In the genomic region with DNA sequence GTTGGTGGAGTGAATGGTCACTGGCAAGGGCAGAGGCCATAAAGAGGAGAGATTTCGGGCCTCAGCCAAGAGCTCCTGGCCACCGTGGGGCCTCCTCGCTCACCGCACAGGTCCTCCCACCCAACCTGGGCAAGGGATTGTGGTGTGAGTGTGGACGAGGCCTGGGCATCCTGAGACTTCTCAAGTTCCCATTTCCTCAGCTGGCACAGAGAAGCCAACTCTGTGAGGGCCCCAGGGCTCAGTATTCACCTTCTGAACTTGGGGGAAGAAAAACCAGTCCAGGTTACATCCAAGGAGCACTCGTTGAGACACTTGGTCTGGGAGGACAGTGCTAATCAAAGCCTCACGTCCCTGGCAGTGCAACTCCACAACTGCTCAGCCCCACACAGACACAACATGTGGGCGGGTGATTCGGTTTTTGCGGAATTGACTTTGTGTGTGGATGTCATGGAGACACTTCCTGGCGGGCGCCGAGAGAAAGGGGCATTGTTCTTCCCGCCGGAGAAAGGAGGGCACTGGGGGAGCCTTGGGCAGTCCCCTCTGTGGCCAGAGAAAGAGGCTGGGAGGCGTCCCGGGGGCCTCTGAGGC, we compare ENCODE assay signal across 10 cellular contexts. TPM values are rescaled to one million over a fixed set of nuclear protein-coding genes. Genes with fewer than 3 reads are reported as not detected.
DNase-seq lines count a peak whose midpoint lies in the region; ATAC-seq and TF ChIP-seq lines count a peak whose summit lies in the region.
"Had no signal": no experiment of that assay in that cellular context is flagged by ENCODE, and none has a peak within 500 bp of the region (broad histone marks: within the 10 kb centered on the region; RNA-seq: fewer than 3 reads in every experiment).

No MANE protein-coding gene starts in this region.

- H4K20me1 ChIP-seq in GM23248 (ENCODE audit: insufficient read depth) (no peaks in the 10 kb centered on the region), hepatocyte (ENCODE audit: insufficient read depth, poor library complexity, severe bottlenecking) (no peaks in the 10 kb centered on the region)

- H3K9me3 ChIP-seq in GM23248 (ENCODE audit: low read depth) (no peaks in the 10 kb centered on the region), SK-N-MC (ENCODE audit: low read depth, low read length) (no peaks in the 10 kb centered on the region), hepatocyte (ENCODE audit: low read depth) (no peaks in the 10 kb centered on the region), sigmoid colon (no peaks in the 10 kb centered on the region)

- no peak for TF ChIP-seq POLR2A in sigmoid colon (IDR thresholded peaks at IDR 0.05)

- H3K27me3 ChIP-seq in GM23248 (replicated peaks; ENCODE audit: insufficient read depth) (peaks cover 7% of the 10 kb centered on the region; the same call in 1 of the 2 replicates), hepatocyte (no peaks in the 10 kb centered on the region), sigmoid colon (no peaks in the 10 kb centered on the region)

- peak; percentile 55 for DNase-seq in GM23248
- no peak for DNase-seq in SK-N-MC (ENCODE audit: low read depth, low spot score)
- DNase-seq in hepatocyte (ENCODE audit: low spot score): peak; percentile 4
- peak; percentile 65 for DNase-seq in sigmoid colon
- no peak for DNase-seq in activated T-cell treated with anti-CD3 and anti-CD28 coated beads for 4 hours
- DNase-seq: brain microvascular endothelial cell, DMS53 had no signal

- peak overlapping the region; percentile 80 for H3K4me2 ChIP-seq in GM23248 (ENCODE audit: unreplicated experiment)
- H3K4me2 ChIP-seq in hepatocyte: no peak overlapping the region

- in situ Hi-C loops in GM23248 (cut with MboI): no loop called here

- peak overlapping the region; percentile 48 for H3K4me3 ChIP-seq in GM23248
- H3K4me3 ChIP-seq in SK-N-MC: peak overlapping the region; percentile 59
- H3K4me3 ChIP-seq in hepatocyte: no peak overlapping the region
- H3K4me3 ChIP-seq in sigmoid colon: no peak overlapping the region

- H3F3A ChIP-seq in GM23248 (ENCODE audit: insufficient read depth): peaks cover 10% of the 10 kb centered on the region

- H3K9me2 ChIP-seq in GM23248 (ENCODE audit: insufficient read depth): no peaks in the 10 kb centered on the region
- no peaks in the 10 kb centered on the region for H3K9me2 ChIP-seq in hepatocyte (replicated peaks; ENCODE audit: insufficient read depth)

- ATAC-seq in GM21825 (IDR thresholded peaks at IDR 0.05; ENCODE audit: unreplicated experiment): no peak
- no peak for ATAC-seq in HG02852 (IDR thresholded peaks at IDR 0.05; ENCODE audit: unreplicated experiment)
- no peak for ATAC-seq in GM18868 (IDR thresholded peaks at IDR 0.05; ENCODE audit: unreplicated experiment)

- H2AFZ ChIP-seq in GM23248 (peak overlapping the region; percentile 62), hepatocyte (no peak overlapping the region)

- H3K4me1 ChIP-seq in GM23248 (ENCODE audit: insufficient read depth): peaks cover 10% of the 10 kb centered on the region
- H3K4me1 ChIP-seq in hepatocyte (ENCODE audit: insufficient read depth): peaks cover 3% of the 10 kb centered on the region
- H3K4me1 ChIP-seq in sigmoid colon: peaks cover 0 to 53% (median 29%) of the 10 kb centered on the region in 4 donors

- no peak overlapping the region; the same call in 1 of the 2 replicates for H3K27ac ChIP-seq in GM23248
- peak overlapping the region; percentile 88 for H3K27ac ChIP-seq in SK-N-MC
- peak overlapping the region; percentile 49 for H3K27ac ChIP-seq in hepatocyte
- peak overlapping the region; percentile 14 to 76 (median 68) for H3K27ac ChIP-seq in sigmoid colon
- H3K27ac ChIP-seq: brain microvascular endothelial cell had no signal

- intact Hi-C loops in sigmoid colon (cut with DNase I): no loop called here

- WGBS in GM23248 (ENCODE audit: low coverage in 1 of 2, low lambda C conversion rate in 2 of 2, missing lambda C conversion rate in 2 of 2), 2 experiments: 26 to 27% methylated on average over 16 to 17 of the region's 17 CpGs
- WGBS in hepatocyte (ENCODE audit: low lambda C conversion rate, missing lambda C conversion rate): 78% methylated on average over 17 of the region's 17 CpGs
- 66 to 69% methylated on average over 17 of the region's 17 CpGs for whole genome bisulfite sequencing in sigmoid colon, 2 donors

- H3K9ac ChIP-seq in GM23248 (peak overlapping the region; percentile 53), SK-N-MC (ENCODE audit: insufficient read length) (peak overlapping the region; percentile 65)

- TF ChIP-seq EP300 in sigmoid colon (IDR thresholded peaks at IDR 0.05): no peak

- H3K36me3 ChIP-seq in GM23248 (ENCODE audit: low read depth) (no peaks in the 10 kb centered on the region), SK-N-MC (ENCODE audit: insufficient read depth, low read length) (no peaks in the 10 kb centered on the region), hepatocyte (replicated peaks; ENCODE audit: insufficient read depth, low read depth) (no peaks in the 10 kb centered on the region), sigmoid colon (no peaks in the 10 kb centered on the region)
- H3K36me3 ChIP-seq: brain microvascular endothelial cell had no signal

- TF ChIP-seq CTCF in hepatocyte (IDR thresholded peaks at IDR 0.05; ENCODE audit: poor library complexity) (no peak), sigmoid colon (IDR thresholded peaks at IDR 0.05) (no peak)

- H3K79me2 ChIP-seq in GM23248 (ENCODE audit: insufficient read depth): no peaks in the 10 kb centered on the region
- no peaks in the 10 kb centered on the region for H3K79me2 ChIP-seq in hepatocyte

RNA-seq across cellular contexts. Expression of a gene that starts 28.5 kb away (rescaled TPM):
- not detected in 2 replicates for total RNA-seq in GM23248 (2014; rRNA removed; shearing (Covaris generic))
- polyA plus RNA-seq in GM23248 (2016; fragmentation: Nextera tagmentation; extraction: Ambion mirVana): not detected in 2 replicates
- total RNA-seq in hepatocyte: 1.4 and 2.0 TPM in 2 replicates
- polyA plus RNA-seq in hepatocyte: 9.1 and 10.1 TPM in 2 replicates
- 1 to 10 TPM in 3 of 4 donors, under 1 TPM in 1; 0.71 to 4.4 (median 2.0) TPM for total RNA-seq in sigmoid colon
- 1 to 10 TPM in 2 of 3 donors, under 1 TPM in 1; 0.60 to 4.0 (median 1.8) TPM for polyA plus RNA-seq in sigmoid colon

Comparison
In these comparisons a context has a peak if more than half of its experiments do, and no peak if none do; other contexts are left out.
1. DNase-seq: peak in GM23248 (single experiment), hepatocyte (single experiment) and sigmoid colon (single experiment); none in SK-N-MC (single experiment) and activated T-cell treated with anti-CD3 and anti-CD28 coated beads for 4 hours (single experiment).
2. H3K4me3 ChIP-seq: peak in GM23248 (single experiment) and SK-N-MC (single experiment); none in hepatocyte (single experiment) and sigmoid colon (0 of 4).